Comparison of ENCODE assay signal across 1 cellular context in the genomic region with DNA sequence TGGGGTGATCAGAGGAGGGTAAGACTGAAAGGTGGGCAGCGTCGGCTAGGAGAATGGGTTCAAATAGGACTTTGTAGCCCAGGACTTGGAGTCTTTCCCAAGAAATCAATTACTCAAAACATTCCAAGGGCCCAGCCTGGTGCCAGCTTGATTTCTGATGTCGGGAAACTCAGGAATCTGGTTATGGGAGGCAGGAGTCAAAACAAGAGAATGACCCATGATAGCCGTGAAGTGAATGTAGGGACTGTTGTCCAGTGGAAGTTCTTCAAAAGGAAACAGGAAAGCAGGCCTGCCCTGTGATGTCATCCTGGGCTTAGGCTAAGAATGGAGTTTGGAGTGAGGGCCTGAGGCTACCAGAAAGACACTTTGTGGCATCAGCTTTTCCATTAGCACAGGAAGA.
TF ChIP-seq lines count a peak whose summit lies in the region.

No MANE protein-coding gene starts in this region.

TF ChIP-seq in HepG2, 621 proteins besides CTCF, POLR2A, EP300 and RAD21 (continued from another document):
- TF ChIP-seq NCOA5 (CRISPR knock-in tag; IDR thresholded peaks at IDR 0.05) (no peak), ZMYM3 (CRISPR knock-in tag; IDR thresholded peaks at IDR 0.05) (no peak), SNAPC2 (CRISPR knock-in tag; IDR thresholded peaks at IDR 0.05) (no peak), RBM39 (IDR thresholded peaks at IDR 0.05; ENCODE audit: low read depth, low read length, poor library complexity, severe bottlenecking) (no peak), ZNF317 (CRISPR knock-in tag; IDR thresholded peaks at IDR 0.05) (peak; percentile 91), SP140L (CRISPR knock-in tag; IDR thresholded peaks at IDR 0.05; ENCODE audit: borderline replicate concordance) (no peak), RORA (CRISPR knock-in tag; IDR thresholded peaks at IDR 0.05) (no peak)
